Comparison of ENCODE assay signal across 18 cellular contexts in the genomic region with DNA sequence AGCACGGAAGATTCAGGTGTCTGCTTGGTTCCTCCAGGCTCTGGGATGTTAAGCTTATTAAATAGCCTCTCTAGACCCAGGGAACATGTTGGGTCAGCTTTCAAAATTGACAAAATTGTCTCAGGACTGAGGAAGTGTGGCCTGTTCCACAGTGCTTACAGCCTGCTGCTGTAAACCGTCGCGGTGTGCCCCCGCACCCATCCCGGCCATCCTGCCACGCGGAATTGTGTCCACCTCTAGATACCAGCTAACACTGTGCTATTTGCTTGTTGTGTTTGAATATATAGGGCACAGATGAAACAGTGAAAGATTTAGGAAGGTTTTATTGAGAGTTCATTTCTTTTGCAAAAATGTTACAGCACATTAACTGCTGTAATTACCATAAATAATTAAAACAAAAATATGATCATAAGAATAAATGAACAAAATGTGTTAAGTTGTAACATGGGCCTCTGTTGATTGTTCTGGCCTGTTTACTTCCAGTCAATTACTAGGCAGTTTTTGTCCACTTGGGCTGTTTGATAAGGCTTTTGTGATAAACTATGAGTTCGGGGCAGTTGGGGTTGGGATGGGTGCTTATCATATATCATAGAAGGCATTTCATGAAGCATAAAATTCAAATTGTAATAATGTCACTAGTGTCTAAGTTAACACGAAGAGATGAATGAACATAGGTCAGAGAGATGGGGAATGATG.
DNase-seq lines count a peak whose midpoint lies in the region; ATAC-seq, FAIRE-seq and TF ChIP-seq lines count a peak whose summit lies in the region.
"Had no signal": no experiment of that assay in that cellular context is flagged by ENCODE, and none has a peak within 500 bp of the region (broad histone marks: within the 10 kb centered on the region; RNA-seq: fewer than 3 reads in every experiment).

No MANE protein-coding gene starts in this region.

- TF ChIP-seq EP300 in K562 (IDR thresholded peaks at IDR 0.05; ENCODE audit: low read length): peak; percentile 84; the same call in 1 of the 2 replicates

- H3K4me3 ChIP-seq in K562: no peak overlapping the region

- H3K9ac ChIP-seq in K562 (ENCODE audit: insufficient read depth in 1 of 2, low read depth in 2 of 2, low read length in 2 of 2): peak overlapping the region; percentile 64 to 88

- H3K4me1 Mint-ChIP-seq in activated T-cell treated with anti-CD3 and anti-CD28 coated beads, Interleukin-2, amount 50 U/mL, for 24 hours (ENCODE audit: low read depth): peaks cover 94% of the 10 kb centered on the region
- peaks cover 77% of the 10 kb centered on the region for H3K4me1 Mint-ChIP-seq in activated T-cell treated with anti-CD3 and anti-CD28 coated beads, Interleukin-2, amount 50 U/mL, for 72 hours (ENCODE audit: low read depth)
- peaks cover 67% of the 10 kb centered on the region for H3K4me1 Mint-ChIP-seq in stimulated activated effector memory CD8-positive, alpha-beta T cell treated with anti-CD3 and anti-CD28 coated beads, Interleukin-12 subunit alpha, Interleukin-12 subunit beta, amount 100 ng/mL, for 72 hours

- H3K9me3 ChIP-seq in K562 (replicated peaks; ENCODE audit: control insufficient read depth, insufficient read depth, low read depth, low read length): no peaks in the 10 kb centered on the region

- peaks cover 15 to 47% of the 10 kb centered on the region in 2 experiments for H3K4me1 ChIP-seq in K562 (replicated peaks in 1 of 2; ENCODE audit: control insufficient read depth in 2 of 2, insufficient read depth in 2 of 2, low read length in 2 of 2)

- 0 out of 2 replicates have a peak, but pooled peaks cover 5% of the 10 kb centered on the region for H4K20me1 ChIP-seq in K562 (replicated peaks; ENCODE audit: control insufficient read depth, insufficient read depth, low read length)

- H3K27me3 Mint-ChIP-seq in activated T-cell treated with anti-CD3 and anti-CD28 coated beads, Interleukin-2, amount 50 U/mL, for 24 hours: no peaks in the 10 kb centered on the region
- H3K27me3 Mint-ChIP-seq in activated T-cell treated with anti-CD3 and anti-CD28 coated beads, Interleukin-2, amount 50 U/mL, for 72 hours (ENCODE audit: low read depth): no peaks in the 10 kb centered on the region

- no peaks in the 10 kb centered on the region for H3K27me3 ChIP-seq in K562 (ENCODE audit: control insufficient read depth in 2 of 2, insufficient read depth in 2 of 2, low read length in 2 of 2)

- H2AFZ ChIP-seq in K562 (ENCODE audit: low read depth, low read length): peak overlapping the region; percentile 50

- no peaks in the 10 kb centered on the region; the same call in 2 of the 3 replicates for H3K36me3 ChIP-seq in K562 (ENCODE audit: control insufficient read depth, insufficient read depth, low read length)

- WGBS in K562 (ENCODE audit: insufficient coverage, low coverage, missing lambda C conversion rate): 33% methylated on average over 10 of the region's 10 CpGs

- intact Hi-C loops in K562 (cut with micrococcal nuclease): loop anchor here (5.0 kb wide), 1 partner anchor 72 kb away; no protein-coding TSS in a partner anchor

- TF ChIP-seq POLR2A in K562 (conservative IDR thresholded peaks at IDR 0.05): no peak

- no peaks in the 10 kb centered on the region for H3K36me3 Mint-ChIP-seq in activated T-cell treated with anti-CD3 and anti-CD28 coated beads, Interleukin-2, amount 50 U/mL, for 24 hours (ENCODE audit: low read depth)
- peaks cover 0 to 3% of the 10 kb centered on the region in 2 donors for H3K36me3 Mint-ChIP-seq in activated T-cell treated with anti-CD3 and anti-CD28 coated beads, Interleukin-2, amount 50 U/mL, for 72 hours (ENCODE audit: insufficient read depth in 2 of 2)
- H3K36me3 Mint-ChIP-seq in stimulated activated effector memory CD8-positive, alpha-beta T cell treated with anti-CD3 and anti-CD28 coated beads, Interleukin-12 subunit alpha, Interleukin-12 subunit beta, amount 100 ng/mL, for 72 hours: peaks cover 6% of the 10 kb centered on the region

- no TSS peak for BruUV-seq in K562 (replicated peaks; lab: Mats Ljungman, UMichigan)

- no peak for TF ChIP-seq RAD21 in K562 (CRISPR knock-in tag; conservative IDR thresholded peaks at IDR 0.05 in 1 of 2, IDR thresholded peaks at IDR 0.05 in 1 of 2)

- POLR2A ChIA-PET in K562 (lab: Yijun Ruan, JAX): interaction anchor here (0.7 to 2.6 kb wide), 4 partner anchors 12 to 167 kb away, joined by 3 to 8 read pairs (median 3); no protein-coding TSS in a partner anchor

- H3K27ac Mint-ChIP-seq in activated T-cell treated with anti-CD3 and anti-CD28 coated beads, Interleukin-2, amount 50 U/mL, for 24 hours: peak overlapping the region; percentile 44
- no peak overlapping the region for H3K27ac Mint-ChIP-seq in activated T-cell treated with anti-CD3 and anti-CD28 coated beads, Interleukin-2, amount 50 U/mL, for 72 hours
- peak overlapping the region; percentile 56 for H3K27ac Mint-ChIP-seq in stimulated activated effector memory CD8-positive, alpha-beta T cell treated with anti-CD3 and anti-CD28 coated beads, Interleukin-12 subunit alpha, Interleukin-12 subunit beta, amount 100 ng/mL, for 72 hours

- TF ChIP-seq CTCF in K562 (IDR thresholded peaks at IDR 0.05 in 2 of 3, conservative IDR thresholded peaks at IDR 0.05 in 1 of 3; ENCODE audit: insufficient read depth in 2 of 3, low read depth in 1 of 3, low read length in 3 of 3): no peak
- TF ChIP-seq CTCF in D721Med (IDR thresholded peaks at IDR 0.05; ENCODE audit: insufficient read depth, missing control alignments): no peak

- peaks cover 96% of the 10 kb centered on the region for H3K79me2 ChIP-seq in K562 (ENCODE audit: control insufficient read depth, insufficient read depth, low read length)

- H3K9me1 ChIP-seq in K562 (ENCODE audit: control insufficient read depth, insufficient read depth, low read length): no peaks in the 10 kb centered on the region

- no peak for ATAC-seq in activated T-cell treated with anti-CD3 and anti-CD28 coated beads, Interleukin-2, amount 50 U/mL, for 72 hours (replicated peaks in 1 of 2)
- peak; percentile 48 for ATAC-seq in K562
- ATAC-seq in stimulated activated effector memory CD8-positive, alpha-beta T cell treated with anti-CD3 and anti-CD28 coated beads, Interleukin-12 subunit alpha, Interleukin-12 subunit beta, amount 100 ng/mL, for 72 hours: no peak

- H3K4me3 Mint-ChIP-seq in activated T-cell treated with anti-CD3 and anti-CD28 coated beads, Interleukin-2, amount 50 U/mL, for 24 hours: no peak overlapping the region
- H3K4me3 Mint-ChIP-seq in activated T-cell treated with anti-CD3 and anti-CD28 coated beads, Interleukin-2, amount 50 U/mL, for 72 hours: no peak overlapping the region
- H3K4me3 Mint-ChIP-seq in stimulated activated effector memory CD8-positive, alpha-beta T cell treated with anti-CD3 and anti-CD28 coated beads, Interleukin-12 subunit alpha, Interleukin-12 subunit beta, amount 100 ng/mL, for 72 hours: no peak overlapping the region

- no peak for DNase-seq in activated T-cell treated with anti-CD3 and anti-CD28 coated beads, Interleukin-2, amount 50 U/mL, for 24 hours
- no peak for DNase-seq in activated T-cell treated with anti-CD3 and anti-CD28 coated beads, Interleukin-2, amount 50 U/mL, for 72 hours
- DNase-seq in OCI-M1 (lab: John Stamatoyannopoulos, UW) (peak; percentile 52), K562 (ENCODE audit: extremely low read depth in 1 of 4, low spot score in 3 of 4) (peak in 3 of 4 experiments; percentile 30 to 46 (median 45)), Kasumi-1 (lab: John Stamatoyannopoulos, UW) (no peak), D721Med (ENCODE audit: insufficient read length, low spot score) (no peak), T-helper 9 cell (no peak)
- no peak for DNase-seq in stimulated activated effector memory CD8-positive, alpha-beta T cell treated with anti-CD3 and anti-CD28 coated beads, Interleukin-12 subunit alpha, Interleukin-12 subunit beta, amount 100 ng/mL, for 72 hours (ENCODE audit: low spot score in 2 of 2)
- DNase-seq: 8988T, C1 segment of cervical spinal cord, MM.1S, NCI-H1105 treated with DMSO at 0.1 percent for 48 hours, NCI-H187 treated with DMSO at 0.1 percent for 48 hours, NCI-H2171, NCI-H774, SHP77 treated with DMSO at 0.1 percent for 48 hours had no signal

- peak; percentile 61 for FAIRE-seq in K562 (lab: Jason Lieb, UNC)
- no peak for FAIRE-seq in D721Med (lab: Jason Lieb, UNC)
- FAIRE-seq: GM18507, GM19239 had no signal

- CTCF ChIA-PET in K562 (lab: Yijun Ruan, JAX; ENCODE audit: low intra/inter-chr PET ratio): no interaction called here

- peak overlapping the region; percentile 78 for H3K4me2 ChIP-seq in K562 (ENCODE audit: insufficient read depth, low read length)

- in situ Hi-C loops in K562 (cut with MboI): no loop called here

- H3K9me3 Mint-ChIP-seq in activated T-cell treated with anti-CD3 and anti-CD28 coated beads, Interleukin-2, amount 50 U/mL, for 24 hours: no peaks in the 10 kb centered on the region
- no peaks in the 10 kb centered on the region for H3K9me3 Mint-ChIP-seq in activated T-cell treated with anti-CD3 and anti-CD28 coated beads, Interleukin-2, amount 50 U/mL, for 72 hours
- no peaks in the 10 kb centered on the region for H3K9me3 Mint-ChIP-seq in stimulated activated effector memory CD8-positive, alpha-beta T cell treated with anti-CD3 and anti-CD28 coated beads, Interleukin-12 subunit alpha, Interleukin-12 subunit beta, amount 100 ng/mL, for 72 hours

- peak overlapping the region; percentile 72 for H3K27ac ChIP-seq in K562 (ENCODE audit: extremely low read depth, low read depth, low read length)

TF ChIP-seq in K562, 482 proteins besides CTCF, POLR2A, EP300 and RAD21 (continues in another document):
- TF ChIP-seq CREM (IDR thresholded peaks at IDR 0.05; ENCODE audit: low read depth) (no peak), MTA2 (IDR thresholded peaks at IDR 0.05; ENCODE audit: low read depth) (peak; percentile 28; the same call in 1 of the 2 replicates), NR2C1 (IDR thresholded peaks at IDR 0.05) (no peak), NR2C1 (tag; IDR thresholded peaks at IDR 0.05) (no peak)
- TF ChIP-seq, protein P1, sequence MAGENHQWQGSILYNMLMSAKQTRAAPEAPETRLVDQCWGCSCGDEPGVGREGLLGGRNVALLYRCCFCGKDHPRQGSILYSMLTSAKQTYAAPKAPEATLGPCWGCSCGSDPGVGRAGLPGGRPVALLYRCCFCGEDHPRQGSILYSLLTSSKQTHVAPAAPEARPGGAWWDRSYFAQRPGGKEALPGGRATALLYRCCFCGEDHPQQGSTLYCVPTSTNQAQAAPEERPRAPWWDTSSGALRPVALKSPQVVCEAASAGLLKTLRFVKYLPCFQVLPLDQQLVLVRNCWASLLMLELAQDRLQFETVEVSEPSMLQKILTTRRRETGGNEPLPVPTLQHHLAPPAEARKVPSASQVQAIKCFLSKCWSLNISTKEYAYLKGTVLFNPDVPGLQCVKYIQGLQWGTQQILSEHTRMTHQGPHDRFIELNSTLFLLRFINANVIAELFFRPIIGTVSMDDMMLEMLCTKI (IDR thresholded peaks at IDR 0.05; ENCODE audit: partially characterized antibody): no peak

Comparison
In these comparisons a context has a peak if more than half of its experiments do, and no peak if none do; other contexts are left out.
1. DNase-seq: peak in OCI-M1 (single experiment) and K562 (3 of 4); none in activated T-cell treated with anti-CD3 and anti-CD28 coated beads, Interleukin-2, amount 50 U/mL, for 24 hours (single experiment), activated T-cell treated with anti-CD3 and anti-CD28 coated beads, Interleukin-2, amount 50 U/mL, for 72 hours (0 of 2), stimulated activated effector memory CD8-positive, alpha-beta T cell treated with anti-CD3 and anti-CD28 coated beads, Interleukin-12 subunit alpha, Interleukin-12 subunit beta, amount 100 ng/mL, for 72 hours (0 of 2), Kasumi-1 (0 of 2), D721Med (single experiment) and T-helper 9 cell (single experiment).